Comparison of ENCODE assay signal across 13 cellular contexts in genomic region chr12:108609535-108610335, GRCh38. TPM values are rescaled to one million over a fixed set of nuclear protein-coding genes. Genes with fewer than 3 reads are reported as not detected.
DNase-seq lines count a peak whose midpoint lies in the region; ATAC-seq, FAIRE-seq and TF ChIP-seq lines count a peak whose summit lies in the region.
"Had no signal": no experiment of that assay in that cellular context is flagged by ENCODE, and none has a peak within 500 bp of the region (broad histone marks: within the 10 kb centered on the region; RNA-seq: fewer than 3 reads in every experiment).

No MANE protein-coding gene starts in this region.

- peak overlapping the region in 1 of 2 experiments; percentile 43; a peak in 2 of 4 replicates for H3K9ac ChIP-seq in K562 (ENCODE audit: insufficient read depth in 1 of 2, low read depth in 2 of 2, low read length in 2 of 2)

- no peak overlapping the region for H3K27ac ChIP-seq in K562 (ENCODE audit: extremely low read depth, low read depth, low read length)
- peak overlapping the region in 2 of 4 donors; percentile 14 to 58 for H3K27ac ChIP-seq in tibial nerve
- no peak overlapping the region for H3K27ac ChIP-seq in ascending aorta

- H3K27me3 ChIP-seq in K562 (ENCODE audit: control insufficient read depth in 2 of 2, insufficient read depth in 2 of 2, low read length in 2 of 2) (no peaks in the 10 kb centered on the region), tibial nerve (peaks cover 0 to 3% of the 10 kb centered on the region in 2 donors), ascending aorta (no peaks in the 10 kb centered on the region)

- BruUV-seq in K562 (replicated peaks; lab: Mats Ljungman, UMichigan) = no TSS peak

- no peaks in the 10 kb centered on the region for H4K20me1 ChIP-seq in K562 (replicated peaks; ENCODE audit: control insufficient read depth, insufficient read depth, low read length)

- FAIRE-seq in K562 (lab: Jason Lieb, UNC) = no peak

- DNase-seq in K562 (ENCODE audit: extremely low read depth in 1 of 4, low spot score in 3 of 4) (peak in 3 of 4 experiments; percentile 41 to 54 (median 45)), left colon (peak; percentile 47 to 56), tibial nerve (ENCODE audit: low spot score in 2 of 2) (peak; percentile 68 to 76), HuH-7 (ENCODE audit: low spot score) (no peak), ascending aorta (ENCODE audit: low spot score in 2 of 2) (no peak)
- no peak for DNase-seq in activated CD4-positive, alpha-beta memory T cell treated with anti-CD3 and anti-CD28 coated beads for 36 hours
- DNase-seq: effector CD8-positive, alpha-beta T cell; NCI-H2081; stimulated activated naive CD4-positive, alpha-beta T cell treated with Interleukin-2 at 50 U/mL for 16 hours; T-helper 1 cell had no signal

- no peak for TF ChIP-seq RAD21 in K562 (CRISPR knock-in tag; conservative IDR thresholded peaks at IDR 0.05 in 1 of 2, IDR thresholded peaks at IDR 0.05 in 1 of 2)

- TF ChIP-seq EP300 in K562 (IDR thresholded peaks at IDR 0.05; ENCODE audit: low read length) = no peak
- peak in 1 of 2 donors; percentile 44 for TF ChIP-seq EP300 in tibial nerve (IDR thresholded peaks at IDR 0.05)

- TF ChIP-seq CTCF in K562 (IDR thresholded peaks at IDR 0.05 in 2 of 3, conservative IDR thresholded peaks at IDR 0.05 in 1 of 3; ENCODE audit: insufficient read depth in 2 of 3, low read depth in 1 of 3, low read length in 3 of 3) (no peak), tibial nerve (IDR thresholded peaks at IDR 0.05) (no peak), ascending aorta (IDR thresholded peaks at IDR 0.05) (no peak)

- TF ChIP-seq POLR2A in K562 (conservative IDR thresholded peaks at IDR 0.05) (no peak), tibial nerve (IDR thresholded peaks at IDR 0.05) (no peak)

- peaks cover 3% of the 10 kb centered on the region for H3K27me3 Mint-ChIP-seq in activated CD4-positive, alpha-beta memory T cell treated with anti-CD3 and anti-CD28 coated beads for 36 hours

- no peaks in the 10 kb centered on the region for H3K9me3 ChIP-seq in K562 (replicated peaks; ENCODE audit: control insufficient read depth, insufficient read depth, low read depth, low read length)
- H3K9me3 ChIP-seq in tibial nerve = no peaks in the 10 kb centered on the region
- H3K9me3 ChIP-seq in ascending aorta = no peaks in the 10 kb centered on the region

- no peak overlapping the region for H3K27ac Mint-ChIP-seq in activated CD4-positive, alpha-beta memory T cell treated with anti-CD3 and anti-CD28 coated beads for 36 hours

- H3K79me2 ChIP-seq in K562 (ENCODE audit: control insufficient read depth, insufficient read depth, low read length) = no peaks in the 10 kb centered on the region

- H3K4me1 ChIP-seq in K562 (replicated peaks in 1 of 2; ENCODE audit: control insufficient read depth in 2 of 2, insufficient read depth in 2 of 2, low read length in 2 of 2) (peaks cover 9 to 16% of the 10 kb centered on the region in 2 experiments), tibial nerve (peaks cover 0 to 39% (median 1%) of the 10 kb centered on the region in 4 donors), ascending aorta (peaks cover 0 to 2% of the 10 kb centered on the region in 2 donors)

- no peak overlapping the region for H3K4me2 ChIP-seq in K562 (ENCODE audit: insufficient read depth, low read length)

- H3K9me3 Mint-ChIP-seq in activated CD4-positive, alpha-beta memory T cell treated with anti-CD3 and anti-CD28 coated beads for 36 hours = no peaks in the 10 kb centered on the region

- H3K4me3 ChIP-seq in K562 (no peak overlapping the region), tibial nerve (no peak overlapping the region), ascending aorta (no peak overlapping the region)

- in situ Hi-C loops in K562 (cut with MboI) = no loop called here

- CTCF ChIA-PET in K562 (lab: Yijun Ruan, JAX; ENCODE audit: low intra/inter-chr PET ratio) = no interaction called here
- CTCF ChIA-PET in activated CD4-positive, alpha-beta memory T cell treated with anti-CD3 and anti-CD28 coated beads for 36 hours (lab: Charles Lee) = interaction anchor here (0.7 to 13.9 kb wide), 4 partner anchors 8 to 195 kb away, joined by 3 to 472 read pairs (median 6); partner anchors contain the start of genes ISCU and SART3

- intact Hi-C loops in K562 (cut with micrococcal nuclease) (no loop called here), left colon (cut with DNase I, micrococcal nuclease) (no loop called here), ascending aorta (cut with DNase I) (no loop called here)
- intact Hi-C loops in activated CD4-positive, alpha-beta memory T cell treated with anti-CD3 and anti-CD28 coated beads for 36 hours (cut with micrococcal nuclease) = no loop called here

- H3K9me1 ChIP-seq in K562 (ENCODE audit: control insufficient read depth, insufficient read depth, low read length) = no peaks in the 10 kb centered on the region

- peaks cover 12% of the 10 kb centered on the region for H3K4me1 Mint-ChIP-seq in activated CD4-positive, alpha-beta memory T cell treated with anti-CD3 and anti-CD28 coated beads for 36 hours (ENCODE audit: low read depth)

- no peaks in the 10 kb centered on the region for H3K36me3 ChIP-seq in K562 (ENCODE audit: control insufficient read depth, insufficient read depth, low read length)
- H3K36me3 ChIP-seq in tibial nerve = no peaks in the 10 kb centered on the region
- H3K36me3 ChIP-seq in ascending aorta = no peaks in the 10 kb centered on the region

- no peak overlapping the region for H3K4me3 Mint-ChIP-seq in activated CD4-positive, alpha-beta memory T cell treated with anti-CD3 and anti-CD28 coated beads for 36 hours

- H3K36me3 Mint-ChIP-seq in activated CD4-positive, alpha-beta memory T cell treated with anti-CD3 and anti-CD28 coated beads for 36 hours = no peaks in the 10 kb centered on the region

- no peak overlapping the region for H2AFZ ChIP-seq in K562 (ENCODE audit: low read depth, low read length)

- WGBS in K562 (ENCODE audit: insufficient coverage, low coverage, missing lambda C conversion rate) = 39% methylated on average over 21 of the region's 21 CpGs
- 44 to 48% methylated on average over 12 to 21 of the region's 21 CpGs for WGBS in tibial nerve, 2 donors

- POLR2A ChIA-PET in K562 (lab: Yijun Ruan, JAX) = interaction anchor here (0.5 to 1.1 kb wide), 3 partner anchors 19 to 207 kb away, joined by 3 to 4 read pairs (median 3); no protein-coding TSS in a partner anchor
- POLR2A ChIA-PET in activated CD4-positive, alpha-beta memory T cell treated with anti-CD3 and anti-CD28 coated beads for 36 hours (lab: Charles Lee) = no interaction called here

- ATAC-seq in HG02610 (IDR thresholded peaks at IDR 0.05; ENCODE audit: unreplicated experiment) = peak; percentile 63
- ATAC-seq in K562 = peak; percentile 16
- ATAC-seq in left colon = no peak
- no peak for ATAC-seq in GM19351 (IDR thresholded peaks at IDR 0.05; ENCODE audit: unreplicated experiment)

RNA-seq across cellular contexts. Expression of gene TMEM119, which starts 11.9 kb away (rescaled TPM):
- total RNA-seq in K562 (2011; cell fraction: chromatin; rRNA removed; ENCODE audit: low replicate concordance) = not detected in 2 replicates
- total RNA-seq in K562 (2011; cell fraction: nucleolus; rRNA removed) = not detected in 2 replicates
- not detected in 2 replicates for total RNA-seq in K562 (2011; cell fraction: nucleoplasm; rRNA removed)
- total RNA-seq in K562 (2014; rRNA removed) (not detected in 2 replicates), K562 (2014; rRNA removed; fragmentation: Illumina TruSeq; extraction: Trizol) (not detected in 2 replicates), K562 (2015; rRNA removed; fragmentation: Illumina TruSeq; extraction: Trizol) (not detected in 2 replicates), K562 (2021) (0.18 TPM in 1 of 2 replicates, not detected in the other), left colon (1 to 10 TPM; 3.6 to 8.0 TPM), tibial nerve (10 to 100 TPM in 3 of 4 donors, 1 to 10 TPM in 1; 9.0 to 48.8 (median 42.3) TPM), ascending aorta (251 TPM)
- polyA plus RNA-seq in K562 (2011; rRNA removed) (not detected in 2 replicates), K562 (2014; fragmentation: Illumina TruSeq; extraction: Trizol) (not detected in 2 replicates), K562 (2014; fragmentation: Nextera tagmentation; extraction: Ambion mirVana) (not detected), K562 (2014; rRNA removed) (not detected in 2 replicates)
- polyA plus RNA-seq in K562 (2011; cell fraction: cytosol; rRNA removed) = 0.01 TPM in 1 of 2 replicates, not detected in the other
- not detected in 2 replicates for polyA plus RNA-seq in K562 (2011; cell fraction: nucleus; rRNA removed)
- 0.11 TPM in 1 of 2 replicates, not detected in the other for polyA plus RNA-seq in K562 (2012)
- not detected in 2 replicates for polyA minus RNA-seq in K562 (2011; rRNA and poly(A)+ RNA removed)
- polyA minus RNA-seq in K562 (2011; cell fraction: cytosol; rRNA and poly(A)+ RNA removed) = not detected in 2 replicates
- polyA minus RNA-seq in K562 (2011; cell fraction: nucleus; rRNA and poly(A)+ RNA removed) = not detected in 2 replicates
- under 1 TPM; 0.10 to 0.24 TPM for total RNA-seq in activated CD4-positive, alpha-beta memory T cell treated with anti-CD3 and anti-CD28 coated beads for 36 hours
- total RNA-seq: kidney epithelial cell had no signal

RNA-seq across cellular contexts. Expression of gene SELPLG, which starts 24.0 kb away (rescaled TPM):
- 0.35 and 0.79 TPM in 2 replicates for total RNA-seq in K562 (2011; cell fraction: chromatin; rRNA removed; ENCODE audit: low replicate concordance)
- 1.1 and 1.5 TPM in 2 replicates for total RNA-seq in K562 (2011; cell fraction: nucleolus; rRNA removed)
- total RNA-seq in K562 (2011; cell fraction: nucleoplasm; rRNA removed) = 0.59 and 0.69 TPM in 2 replicates
- total RNA-seq in K562 (2014; rRNA removed) = 1.7 and 3.4 TPM in 2 replicates
- total RNA-seq in K562 (2014; rRNA removed; fragmentation: Illumina TruSeq; extraction: Trizol) = 0.54 and 0.76 TPM in 2 replicates
- 10.2 TPM in 2 replicates for total RNA-seq in K562 (2015; rRNA removed; fragmentation: Illumina TruSeq; extraction: Trizol)
- 2.2 and 2.5 TPM in 2 replicates for total RNA-seq in K562 (2021)
- 1.4 and 1.6 TPM in 2 replicates for polyA plus RNA-seq in K562 (2011; rRNA removed)
- polyA plus RNA-seq in K562 (2011; cell fraction: cytosol; rRNA removed) = 1.9 and 6.8 TPM in 2 replicates
- polyA plus RNA-seq in K562 (2011; cell fraction: nucleus; rRNA removed) = 0.60 and 0.92 TPM in 2 replicates
- 9.4 and 9.9 TPM in 2 replicates for polyA plus RNA-seq in K562 (2012)
- 3.3 and 3.9 TPM in 2 replicates for polyA plus RNA-seq in K562 (2014; fragmentation: Illumina TruSeq; extraction: Trizol)
- under 1 TPM; 0.22 to 0.34 TPM for polyA plus RNA-seq in K562 (2014; fragmentation: Nextera tagmentation; extraction: Ambion mirVana)
- 1.2 and 2.8 TPM in 2 replicates for polyA plus RNA-seq in K562 (2014; rRNA removed)
- 0.48 and 1.1 TPM in 2 replicates for polyA minus RNA-seq in K562 (2011; rRNA and poly(A)+ RNA removed)
- 0.91 and 0.95 TPM in 2 replicates for polyA minus RNA-seq in K562 (2011; cell fraction: cytosol; rRNA and poly(A)+ RNA removed)
- 0.27 and 0.44 TPM in 2 replicates for polyA minus RNA-seq in K562 (2011; cell fraction: nucleus; rRNA and poly(A)+ RNA removed)
- 1 to 10 TPM; 1.3 to 5.1 TPM for total RNA-seq in left colon
- 10 to 100 TPM in 2 of 4 donors, 1 to 10 TPM in 2; 4.5 to 15.1 (median 9.2) TPM for total RNA-seq in tibial nerve
- total RNA-seq in activated CD4-positive, alpha-beta memory T cell treated with anti-CD3 and anti-CD28 coated beads for 36 hours = 10 to 100 TPM; 56.8 to 60.1 TPM
- 2.6 TPM for total RNA-seq in ascending aorta

RNA-seq across cellular contexts. Expression of gene ISCU, which starts 47.3 kb away (rescaled TPM):
- 50.8 and 64.7 TPM in 2 replicates for total RNA-seq in K562 (2011; cell fraction: chromatin; rRNA removed; ENCODE audit: low replicate concordance)
- total RNA-seq in K562 (2011; cell fraction: nucleolus; rRNA removed) = 37.6 and 42.7 TPM in 2 replicates
- total RNA-seq in K562 (2011; cell fraction: nucleoplasm; rRNA removed) = 58.2 and 69.2 TPM in 2 replicates
- total RNA-seq in K562 (2014; rRNA removed) = 92.5 and 136 TPM in 2 replicates
- 74.2 and 77.5 TPM in 2 replicates for total RNA-seq in K562 (2014; rRNA removed; fragmentation: Illumina TruSeq; extraction: Trizol)
- 75.6 and 77.3 TPM in 2 replicates for total RNA-seq in K562 (2015; rRNA removed; fragmentation: Illumina TruSeq; extraction: Trizol)
- total RNA-seq in K562 (2021) = 67.8 and 68.7 TPM in 2 replicates
- polyA plus RNA-seq in K562 (2011; rRNA removed) = 80.9 and 89.6 TPM in 2 replicates
- polyA plus RNA-seq in K562 (2011; cell fraction: cytosol; rRNA removed) = 36.5 and 59.5 TPM in 2 replicates
- polyA plus RNA-seq in K562 (2011; cell fraction: nucleus; rRNA removed) = 120 and 177 TPM in 2 replicates
- 76.7 and 87.8 TPM in 2 replicates for polyA plus RNA-seq in K562 (2012)
- polyA plus RNA-seq in K562 (2014; fragmentation: Illumina TruSeq; extraction: Trizol) = 69.4 and 77.7 TPM in 2 replicates
- 10 to 100 TPM; 15.9 to 19.8 TPM for polyA plus RNA-seq in K562 (2014; fragmentation: Nextera tagmentation; extraction: Ambion mirVana)
- 84.7 and 86.8 TPM in 2 replicates for polyA plus RNA-seq in K562 (2014; rRNA removed)
- 65.3 and 73.2 TPM in 2 replicates for polyA minus RNA-seq in K562 (2011; rRNA and poly(A)+ RNA removed)
- 16.6 and 26.3 TPM in 2 replicates for polyA minus RNA-seq in K562 (2011; cell fraction: cytosol; rRNA and poly(A)+ RNA removed)
- polyA minus RNA-seq in K562 (2011; cell fraction: nucleus; rRNA and poly(A)+ RNA removed) = 25.0 and 57.6 TPM in 2 replicates
- 10 to 100 TPM; 87.2 to 97.3 TPM for total RNA-seq in left colon
- 100 to 1,000 TPM; 172 to 269 (median 185) TPM for total RNA-seq in tibial nerve
- total RNA-seq in activated CD4-positive, alpha-beta memory T cell treated with anti-CD3 and anti-CD28 coated beads for 36 hours = 10 to 100 TPM; 88.6 to 94.3 TPM
- total RNA-seq in ascending aorta = 136 TPM

RNA-seq across cellular contexts. Expression of gene SART3, which starts 48.8 kb away (rescaled TPM):
- 295 and 336 TPM in 2 replicates for total RNA-seq in K562 (2011; cell fraction: chromatin; rRNA removed; ENCODE audit: low replicate concordance)
- 193 and 203 TPM in 2 replicates for total RNA-seq in K562 (2011; cell fraction: nucleolus; rRNA removed)
- 258 and 314 TPM in 2 replicates for total RNA-seq in K562 (2011; cell fraction: nucleoplasm; rRNA removed)
- total RNA-seq in K562 (2014; rRNA removed) (167 and 396 TPM in 2 replicates), K562 (2014; rRNA removed; fragmentation: Illumina TruSeq; extraction: Trizol) (64.7 and 66.7 TPM in 2 replicates), K562 (2015; rRNA removed; fragmentation: Illumina TruSeq; extraction: Trizol) (103 and 104 TPM in 2 replicates), K562 (2021) (63.2 and 72.6 TPM in 2 replicates), left colon (10 to 100 TPM; 43.9 to 47.9 TPM), tibial nerve (10 to 100 TPM; 51.3 to 70.1 (median 63.4) TPM), ascending aorta (22.9 TPM)
- polyA plus RNA-seq in K562 (2011; rRNA removed) (32.1 and 33.7 TPM in 2 replicates), K562 (2014; fragmentation: Illumina TruSeq; extraction: Trizol) (54.4 and 56.7 TPM in 2 replicates), K562 (2014; fragmentation: Nextera tagmentation; extraction: Ambion mirVana) (1 to 10 TPM; 8.9 to 9.9 TPM), K562 (2014; rRNA removed) (52.6 and 58.4 TPM in 2 replicates)
- polyA plus RNA-seq in K562 (2011; cell fraction: cytosol; rRNA removed) = 11.9 and 18.3 TPM in 2 replicates
- 128 and 132 TPM in 2 replicates for polyA plus RNA-seq in K562 (2011; cell fraction: nucleus; rRNA removed)
- 43.0 and 62.6 TPM in 2 replicates for polyA plus RNA-seq in K562 (2012)
- 73.9 and 94.6 TPM in 2 replicates for polyA minus RNA-seq in K562 (2011; rRNA and poly(A)+ RNA removed)
- 27.6 and 31.6 TPM in 2 replicates for polyA minus RNA-seq in K562 (2011; cell fraction: cytosol; rRNA and poly(A)+ RNA removed)
- polyA minus RNA-seq in K562 (2011; cell fraction: nucleus; rRNA and poly(A)+ RNA removed) = 152 and 195 TPM in 2 replicates
- 10 to 100 TPM; 84.3 to 91.5 TPM for total RNA-seq in activated CD4-positive, alpha-beta memory T cell treated with anti-CD3 and anti-CD28 coated beads for 36 hours

Comparison
In these comparisons a context has a peak if more than half of its experiments do, and no peak if none do; other contexts are left out.
1. ATAC-seq: peak in HG02610 (single experiment) and K562 (single experiment); none in left colon (single experiment) and GM19351 (single experiment).
2. DNase-seq: peak in K562 (3 of 4), left colon (2 of 2) and tibial nerve (2 of 2); none in HuH-7 (single experiment), activated CD4-positive, alpha-beta memory T cell treated with anti-CD3 and anti-CD28 coated beads for 36 hours (single experiment) and ascending aorta (0 of 2).